In the genomic region with DNA sequence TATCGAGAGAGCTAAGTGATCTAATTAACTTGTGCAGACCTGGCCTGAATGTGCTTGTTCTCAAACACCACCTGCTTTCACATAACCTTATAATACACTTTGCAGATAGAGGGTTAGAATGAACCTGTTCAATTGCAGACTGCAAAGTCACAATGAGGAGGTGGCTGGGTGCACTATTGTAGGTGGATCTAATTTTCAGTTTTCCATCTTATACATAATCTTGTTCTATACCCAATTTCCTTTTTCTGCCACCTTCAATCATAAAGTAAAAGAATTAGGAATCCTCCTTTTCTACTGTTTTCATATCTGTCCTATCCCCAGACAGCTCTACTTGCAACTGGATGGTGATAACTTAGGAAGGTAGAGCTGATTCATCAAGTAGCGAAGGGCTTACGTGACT, we compare ENCODE assay signal across 29 cellular contexts.
"Had no signal": no experiment of that assay in that cellular context is flagged by ENCODE, and none has a peak within 500 bp of the region (broad histone marks: within the 10 kb centered on the region; RNA-seq: fewer than 3 reads in every experiment).

No MANE protein-coding gene starts in this region.

- H3K27me3 Mint-ChIP-seq: stimulated activated naive CD8-positive, alpha-beta T cell treated with anti-CD3 and anti-CD28 coated beads, Interleukin-15, Interleukin-2, amounts not matched to agents 100 ng/mL and 50 ng/mL, for 24 hours had no signal

- H3K27me3 ChIP-seq: heart right ventricle, hepatocyte, ovary, suprapubic skin, tibial artery, upper lobe of right lung, uterus had no signal

- DNase-seq: heart right ventricle; islet precursor cell; left ventricle myocardium inferior; mesendoderm; mucosa of descending colon; naive thymus-derived CD4-positive, alpha-beta T cell; ovary; retina; right cardiac atrium; stimulated activated CD4-positive, alpha-beta T cell treated with anti-CD3 and anti-CD28 coated beads, Interleukin-12 subunit alpha, Interleukin-12 subunit beta, amount 100 ng/mL, for 4 hours; stimulated activated CD4-positive, alpha-beta T cell treated with anti-CD3 and anti-CD28 coated beads, Interleukin-15, amount 100 ng/mL, for 24 hours; stimulated activated CD4-positive, alpha-beta T cell treated with anti-CD3 and anti-CD28 coated beads, Interleukin-2, amount 100 ng/mL, for 24 hours; stimulated activated CD4-positive, alpha-beta T cell treated with anti-CD3 and anti-CD28 coated beads, Interleukin-4, amount 100 ng/mL, for 24 hours; stimulated activated naive CD4-positive, alpha-beta T cell; tibial artery; trophoblast cell; upper lobe of right lung; uterus had no signal

- H3K36me3 ChIP-seq: heart right ventricle, left ventricle myocardium inferior, ovary, suprapubic skin, thoracic aorta, tibial artery, upper lobe of right lung, uterus had no signal

- H3K4me1 ChIP-seq: heart right ventricle, left ventricle myocardium inferior, suprapubic skin, tibial artery, upper lobe of right lung, uterus had no signal

- H3K4me2 ChIP-seq: hepatocyte had no signal

- H3K9me3 Mint-ChIP-seq: naive thymus-derived CD4-positive, alpha-beta T cell; natural killer cell treated with Interleukin-12 subunit alpha and Interleukin-12 subunit beta and Interleukin-15 and Interleukin-18, amount 100 ng/mL, for 72 hours; stimulated activated effector memory CD8-positive, alpha-beta T cell treated with anti-CD3 and anti-CD28 coated beads, Interleukin-12 subunit alpha, Interleukin-12 subunit beta, amount 100 ng/mL, for 72 hours; stimulated activated naive CD8-positive, alpha-beta T cell treated with anti-CD3 and anti-CD28 coated beads, Interleukin-15, Interleukin-2, amounts not matched to agents 100 ng/mL and 50 ng/mL, for 24 hours had no signal

- H2AFZ ChIP-seq: hepatocyte had no signal

- H3K4me3 ChIP-seq: heart right ventricle, hepatocyte, left ventricle myocardium inferior, lung, mucosa of descending colon, ovary, skin epidermis, suprapubic skin, thoracic aorta, tibial artery, upper lobe of right lung, uterus had no signal

- H3K9me3 ChIP-seq: heart right ventricle, left ventricle myocardium inferior, mucosa of descending colon, ovary, suprapubic skin, thoracic aorta, tibial artery, upper lobe of right lung, uterus had no signal

- H3K4me1 Mint-ChIP-seq: neural crest cell; stimulated activated effector memory CD8-positive, alpha-beta T cell treated with anti-CD3 and anti-CD28 coated beads, Interleukin-12 subunit alpha, Interleukin-12 subunit beta, amount 100 ng/mL, for 72 hours had no signal

- ATAC-seq: heart right ventricle; mucosa of descending colon; naive thymus-derived CD4-positive, alpha-beta T cell; natural killer cell treated with Interleukin-12 subunit alpha and Interleukin-12 subunit beta and Interleukin-15 and Interleukin-18, amount 100 ng/mL, for 72 hours; right cardiac atrium; sciatic nerve; stimulated activated effector memory CD8-positive, alpha-beta T cell treated with anti-CD3 and anti-CD28 coated beads, Interleukin-12 subunit alpha, Interleukin-12 subunit beta, amount 100 ng/mL, for 72 hours; upper lobe of right lung had no signal

- H3K36me3 Mint-ChIP-seq: naive thymus-derived CD4-positive, alpha-beta T cell; natural killer cell treated with Interleukin-12 subunit alpha and Interleukin-12 subunit beta and Interleukin-15 and Interleukin-18, amount 100 ng/mL, for 72 hours; stimulated activated effector memory CD8-positive, alpha-beta T cell treated with anti-CD3 and anti-CD28 coated beads, Interleukin-12 subunit alpha, Interleukin-12 subunit beta, amount 100 ng/mL, for 72 hours had no signal

- H3K79me2 ChIP-seq: hepatocyte had no signal

- H3K4me3 Mint-ChIP-seq: naive thymus-derived CD4-positive, alpha-beta T cell; natural killer cell treated with Interleukin-12 subunit alpha and Interleukin-12 subunit beta and Interleukin-15 and Interleukin-18, amount 100 ng/mL, for 72 hours; neural crest cell; stimulated activated effector memory CD8-positive, alpha-beta T cell treated with anti-CD3 and anti-CD28 coated beads, Interleukin-12 subunit alpha, Interleukin-12 subunit beta, amount 100 ng/mL, for 72 hours; stimulated activated naive CD8-positive, alpha-beta T cell treated with anti-CD3 and anti-CD28 coated beads, Interleukin-15, Interleukin-2, amounts not matched to agents 100 ng/mL and 50 ng/mL, for 24 hours had no signal

- H3K27ac Mint-ChIP-seq: naive thymus-derived CD4-positive, alpha-beta T cell; natural killer cell treated with Interleukin-12 subunit alpha and Interleukin-12 subunit beta and Interleukin-15 and Interleukin-18, amount 100 ng/mL, for 72 hours; progenitor cell of endocrine pancreas; stimulated activated effector memory CD8-positive, alpha-beta T cell treated with anti-CD3 and anti-CD28 coated beads, Interleukin-12 subunit alpha, Interleukin-12 subunit beta, amount 100 ng/mL, for 72 hours; stimulated activated naive CD8-positive, alpha-beta T cell treated with anti-CD3 and anti-CD28 coated beads, Interleukin-15, Interleukin-2, amounts not matched to agents 100 ng/mL and 50 ng/mL, for 24 hours had no signal

- H3K27ac ChIP-seq: heart right ventricle, hepatocyte, left ventricle myocardium inferior, ovary, skin epidermis, suprapubic skin, thoracic aorta, tibial artery, upper lobe of right lung, uterus had no signal
